In the genomic region with DNA sequence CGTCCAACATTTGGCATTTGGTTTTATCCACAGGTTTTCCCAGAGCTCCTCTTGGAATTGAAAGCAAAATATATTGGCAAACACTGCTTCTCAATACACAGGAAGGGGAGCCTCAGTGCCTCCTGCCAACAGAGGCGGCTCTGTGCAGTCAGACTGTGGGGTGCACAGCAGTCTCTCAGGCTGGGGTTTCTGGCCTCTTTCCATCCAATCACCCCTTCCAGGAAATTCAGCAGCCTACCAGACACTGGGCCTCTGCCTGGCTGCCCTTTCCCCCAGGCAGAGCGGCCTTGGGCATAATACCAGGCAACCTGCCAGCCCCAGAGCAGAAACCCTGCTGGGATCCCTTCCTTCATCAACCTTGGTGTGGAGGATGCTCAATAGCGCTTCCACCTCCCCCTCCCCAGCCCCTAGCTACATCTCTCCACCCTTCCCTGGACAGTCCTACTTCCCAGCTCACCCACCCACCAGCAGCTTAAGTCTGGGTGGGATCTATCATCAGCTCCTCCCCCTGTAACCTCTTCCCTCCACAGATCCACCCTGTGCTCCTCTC, we compare ENCODE assay signal across 8 cellular contexts. TPM values are rescaled to one million over a fixed set of nuclear protein-coding genes. Genes with fewer than 3 reads are reported as not detected.
DNase-seq lines count a peak whose midpoint lies in the region; ATAC-seq and TF ChIP-seq lines count a peak whose summit lies in the region.

No MANE protein-coding gene starts in this region.

- H3K27me3 ChIP-seq in brain microvascular endothelial cell (replicated peaks): no peaks in the 10 kb centered on the region
- no peaks in the 10 kb centered on the region for H3K27me3 ChIP-seq in tibial nerve

- no peak for TF ChIP-seq EP300 in Ishikawa (IDR thresholded peaks at IDR 0.05; ENCODE audit: borderline replicate concordance)
- TF ChIP-seq EP300 in tibial nerve (IDR thresholded peaks at IDR 0.05): no peak

- H3K27ac ChIP-seq in brain microvascular endothelial cell (peak overlapping the region; percentile 18), tibial nerve (peak overlapping the region; percentile 26 to 94 (median 70))

- no peak for TF ChIP-seq POLR2A in tibial nerve (IDR thresholded peaks at IDR 0.05)

- TF ChIP-seq RAD21 in Ishikawa (IDR thresholded peaks at IDR 0.05; ENCODE audit: low read depth): peak; percentile 2; the same call in 1 of the 2 replicates

- H3K9me3 Mint-ChIP-seq in memory B cell: no peaks in the 10 kb centered on the region

- in situ Hi-C loops in brain microvascular endothelial cell (cut with HindIII; ENCODE audit: low pct_ligation_motif_present, low sequenced_read_pairs): no loop called here

- peak overlapping the region; percentile 70 for H3K27ac Mint-ChIP-seq in memory B cell

- no peak overlapping the region for H3K4me3 Mint-ChIP-seq in memory B cell

- no peaks in the 10 kb centered on the region for H3K9me3 ChIP-seq in tibial nerve

- ATAC-seq in memory B cell (ENCODE audit: low read depth) (no peak), GM18858 (IDR thresholded peaks at IDR 0.05; ENCODE audit: unreplicated experiment) (no peak)

- H3K4me1 ChIP-seq in tibial nerve: peaks cover 0 to 63% (median 33%) of the 10 kb centered on the region in 4 donors

- 8 to 18% methylated on average over 4 of the region's 4 CpGs for WGBS in tibial nerve, 2 donors

- peaks cover 26% of the 10 kb centered on the region for H3K36me3 Mint-ChIP-seq in memory B cell

- H3K27me3 Mint-ChIP-seq in memory B cell: no peaks in the 10 kb centered on the region

- H3K4me1 Mint-ChIP-seq in memory B cell: peaks cover 8% of the 10 kb centered on the region

- no peak overlapping the region for H3K4me3 ChIP-seq in brain microvascular endothelial cell (ENCODE audit: low read depth, low read length)
- peak overlapping the region in 1 of 4 donors; percentile 5 for H3K4me3 ChIP-seq in tibial nerve

- DNase-seq in A172 (ENCODE audit: low spot score) (peak; percentile 90), brain microvascular endothelial cell (peak; percentile 20), memory B cell (ENCODE audit: low spot score in 2 of 2) (no peak), tibial nerve (ENCODE audit: low spot score in 2 of 2) (no peak), MV-4-11 (lab: John Stamatoyannopoulos, UW) (no peak), AG08396 (ENCODE audit: low spot score) (no peak)

- no peak for TF ChIP-seq CTCF in brain microvascular endothelial cell (IDR thresholded peaks at IDR 0.05; ENCODE audit: low read depth, low read length, missing control alignments)
- no peak for TF ChIP-seq CTCF in tibial nerve (IDR thresholded peaks at IDR 0.05)

- peaks cover 40% of the 10 kb centered on the region for H3K36me3 ChIP-seq in brain microvascular endothelial cell (replicated peaks)
- H3K36me3 ChIP-seq in tibial nerve: peaks cover 0 to 34% (median 9%) of the 10 kb centered on the region in 3 donors

TF ChIP-seq in Ishikawa, 13 proteins besides CTCF, POLR2A, EP300 and RAD21:
- no peak for TF ChIP-seq CREB1 (IDR thresholded peaks at IDR 0.05; ENCODE audit: low read depth)
- TF ChIP-seq ZBTB7A (IDR thresholded peaks at IDR 0.05; ENCODE audit: low read depth): peak; percentile 26; the same call in 1 of the 2 replicates
- TF ChIP-seq YY1 (IDR thresholded peaks at IDR 0.05; ENCODE audit: low read depth): 0 out of 2 replicates have a peak, but pooled peaks have one; percentile 13
- peak; percentile 71 for TF ChIP-seq NFIC (IDR thresholded peaks at IDR 0.05)

RNA-seq across cellular contexts. Expression of a gene that starts 17.8 kb away (rescaled TPM):
- total RNA-seq in A172 (2014; rRNA removed; shearing (Covaris generic)): not detected in 2 replicates
- total RNA-seq in tibial nerve: 1 to 10 TPM; 2.2 to 6.7 (median 2.7) TPM

RNA-seq across cellular contexts. Expression of a gene that starts 40.5 kb away (rescaled TPM):
- total RNA-seq in A172 (2014; rRNA removed; shearing (Covaris generic)): 435 and 665 TPM in 2 replicates
- 100 to 1,000 TPM; 103 to 147 (median 128) TPM for total RNA-seq in tibial nerve

RNA-seq across cellular contexts. Expression of a gene that starts 58.4 kb away (rescaled TPM):
- total RNA-seq in A172 (2014; rRNA removed; shearing (Covaris generic)): 103 and 108 TPM in 2 replicates
- total RNA-seq in tibial nerve: 100 to 1,000 TPM in 3 of 4 donors, 10 to 100 TPM in 1; 91.6 to 142 (median 116) TPM

Comparison
In these comparisons a context has a peak if more than half of its experiments do, and no peak if none do; other contexts are left out.
1. DNase-seq: peak in A172 (single experiment) and brain microvascular endothelial cell (single experiment); none in memory B cell (0 of 2), tibial nerve (0 of 2), MV-4-11 (single experiment) and AG08396 (single experiment).